ENCODE assay signal across 8 cellular contexts in genomic region chr12:51323966-51324895, GRCh38. TPM values are rescaled to one million over a fixed set of nuclear protein-coding genes. Genes with fewer than 3 reads are reported as not detected.
A peak's percentile ranks its signal among the peaks of the same experiment; 100 is the strongest.
DNase-seq lines count a peak whose midpoint lies in the region; ATAC-seq and TF ChIP-seq lines count a peak whose summit lies in the region.

BIN2 (minus strand) TSS chr12:51324174; CDS start chr12:51324102, 72 bp downstream.

- H4K20me1 ChIP-seq in OCI-LY3 (ENCODE audit: insufficient read depth, low read length), result no peaks in the 10 kb centered on the region

- H3K9me3 ChIP-seq in OCI-LY3 (ENCODE audit: insufficient read depth, low read length) (no peaks in the 10 kb centered on the region), subcutaneous abdominal adipose tissue (ENCODE audit: control insufficient read depth in 5 of 5, low read length in 5 of 5) (no peaks in the 10 kb centered on the region)

- H3K9ac ChIP-seq in OCI-LY3 (ENCODE audit: low read length) (peak within 1 kb of the TSS; percentile 95), subcutaneous abdominal adipose tissue (ENCODE audit: low read length in 5 of 5) (peak within 1 kb of the TSS in 3 of 5 donors; percentile 6 to 65 (median 51))

- DNase-seq in CMK (ENCODE audit: low read depth) (peak; percentile 70), naive B cell (peak; percentile 96), retina (no peak), NCI-H446 treated with DMSO at 0.1 percent for 48 hours (lab: John Stamatoyannopoulos, UW) (no peak)
- DNase-seq in activated T-helper 9 cell treated with anti-CD3 and anti-CD28 coated beads, Interleukin-2, amount 50 U/mL, for 16 hours (ENCODE audit: low read depth), result peak; percentile 54

- H3K4me1 ChIP-seq in OCI-LY3 (ENCODE audit: low read length) (peaks cover 33% of the 10 kb centered on the region), subcutaneous abdominal adipose tissue (ENCODE audit: control insufficient read depth in 5 of 5, insufficient read depth in 5 of 5, low read length in 5 of 5) (peaks cover 0 to 43% (median 18%) of the 10 kb centered on the region in 5 donors)

- H3K27ac ChIP-seq in OCI-LY3 (ENCODE audit: low read length), result peak within 1 kb of the TSS; percentile 68
- H3K27ac ChIP-seq in subcutaneous abdominal adipose tissue (ENCODE audit: low read depth, low read length), result no peak within 1 kb of the TSS

- no peak for TF ChIP-seq CTCF in OCI-LY3 (IDR thresholded peaks at IDR 0.05; ENCODE audit: low read depth, low read length)

- H3K27ac Mint-ChIP-seq in naive B cell, result peak within 1 kb of the TSS; percentile 83 to 99 (median 98)

- peak; percentile 47 for ATAC-seq in GM21717 (IDR thresholded peaks at IDR 0.05; ENCODE audit: unreplicated experiment)
- ATAC-seq in naive B cell (ENCODE audit: low read depth in 2 of 2), result peak; percentile 80 to 83

- H3K27me3 ChIP-seq in OCI-LY3 (ENCODE audit: low read depth, low read length) (no peaks in the 10 kb centered on the region), subcutaneous abdominal adipose tissue (ENCODE audit: control insufficient read depth in 5 of 5, insufficient read depth in 4 of 5, low read length in 5 of 5) (no peaks in the 10 kb centered on the region)

- peak within 1 kb of the TSS; percentile 85 for H2AFZ ChIP-seq in OCI-LY3 (ENCODE audit: low read depth, low read length)

- peaks cover 11% of the 10 kb centered on the region for H3K36me3 ChIP-seq in OCI-LY3 (replicated peaks; ENCODE audit: low read depth, low read length)
- no peaks in the 10 kb centered on the region for H3K36me3 ChIP-seq in subcutaneous abdominal adipose tissue (ENCODE audit: control insufficient read depth in 5 of 5, insufficient read depth in 5 of 5, low read length in 5 of 5)

- peaks cover 0 to 2% (median 0%) of the 10 kb centered on the region in 7 donors for H3K9me3 Mint-ChIP-seq in naive B cell

- H3K4me2 ChIP-seq in OCI-LY3 (ENCODE audit: low read length), result peak within 1 kb of the TSS; percentile 95

- H3K79me2 ChIP-seq in OCI-LY3 (ENCODE audit: low read length), result peaks cover 23% of the 10 kb centered on the region

- H3K36me3 Mint-ChIP-seq in naive B cell, result peaks cover 6 to 12% of the 10 kb centered on the region in 2 donors

- H3K27me3 Mint-ChIP-seq in naive B cell, result no peaks in the 10 kb centered on the region

- H3K4me3 ChIP-seq in OCI-LY3 (ENCODE audit: low read length) (peak within 1 kb of the TSS; percentile 90), subcutaneous abdominal adipose tissue (ENCODE audit: low read depth in 1 of 5, low read length in 5 of 5) (peak within 1 kb of the TSS; percentile 30 to 54 (median 41))

- peaks cover 76 to 92% (median 78%) of the 10 kb centered on the region in 3 donors for H3K4me1 Mint-ChIP-seq in naive B cell

- H3K4me3 Mint-ChIP-seq in naive B cell, result peak within 1 kb of the TSS; percentile 70 to 98 (median 94)

RNA-seq across cellular contexts. Expression of gene BIN2, which starts in this region (rescaled TPM):
- polyA plus RNA-seq in naive B cell (ENCODE audit: low read depth in 6 of 6), result 100 to 1,000 TPM in 2 of 6 donors, 10 to 100 TPM in 4; 74.2 to 140 (median 86.5) TPM

Comparison
In these comparisons a context has a peak if more than half of its experiments do, and no peak if none do; other contexts are left out.
1. DNase-seq: peak in CMK (single experiment), activated T-helper 9 cell treated with anti-CD3 and anti-CD28 coated beads, Interleukin-2, amount 50 U/mL, for 16 hours (single experiment) and naive B cell (single experiment); none in retina (single experiment) and NCI-H446 treated with DMSO at 0.1 percent for 48 hours (single experiment).